33 cellular contexts compared by ENCODE assay signal in the genomic region with DNA sequence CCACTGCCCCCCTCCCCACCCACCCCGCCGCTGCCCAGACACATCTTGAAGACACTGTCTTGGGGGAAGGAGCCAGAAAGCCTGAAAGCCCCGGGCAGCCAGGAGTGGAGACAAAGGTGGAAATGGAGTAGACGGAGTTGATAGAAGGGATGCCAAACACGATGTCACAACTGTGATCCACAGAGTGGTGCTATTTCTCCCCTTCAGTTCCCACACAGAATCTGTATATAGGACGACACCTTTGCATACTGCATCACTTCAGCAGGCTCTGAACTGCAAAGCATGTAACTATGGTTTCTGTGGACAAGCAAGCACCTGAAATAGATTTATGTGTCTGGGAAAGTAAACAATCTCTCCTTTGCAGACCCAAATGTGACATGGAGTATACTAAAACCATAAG. TPM values are rescaled to one million over a fixed set of nuclear protein-coding genes. Genes with fewer than 3 reads are reported as not detected.
"Had no signal": no experiment of that assay in that cellular context is flagged by ENCODE, and none has a peak within 500 bp of the region (broad histone marks: within the 10 kb centered on the region; RNA-seq: fewer than 3 reads in every experiment).

No MANE protein-coding gene starts in this region.

- H3K9me3 Mint-ChIP-seq: activated CD4-positive, alpha-beta memory T cell treated with anti-CD3 and anti-CD28 coated beads, Interleukin-2, amount 10 ng/mL, durations not matched to agents 7 days and 5 days had no signal

- DNase-seq: activated CD4-positive, alpha-beta memory T cell treated with anti-CD3 and anti-CD28 coated beads, Interleukin-2, amount 10 ng/mL, durations not matched to agents 7 days and 5 days; activated CD4-positive, alpha-beta T cell treated with anti-CD3 and anti-CD28 coated beads for 1 hour; activated CD4-positive, alpha-beta T cell treated with anti-CD3 and anti-CD28 coated beads for 48 hours; activated CD4-positive, CD25-positive, alpha-beta regulatory T cell; activated CD8-positive, alpha-beta memory T cell treated with anti-CD3 and anti-CD28 coated beads for 24 hours; activated CD8-positive, alpha-beta memory T cell treated with anti-CD3 and anti-CD28 coated beads, Interleukin-2, amount 10 ng/mL, durations not matched to agents 7 days and 5 days; activated CD8-positive, alpha-beta memory T cell treated with anti-CD3 and anti-CD28 coated beads, Interleukin-2, amount 50 U/mL, for 48 hours; activated effector memory CD4-positive, alpha-beta T cell treated with Interleukin-2 at 50 U/mL for 16 hours; activated naive CD4-positive, alpha-beta T cell; activated naive CD4-positive, alpha-beta T cell treated with anti-CD3 and anti-CD28 coated beads, Interleukin-2, amount 50 U/mL, for 16 hours; activated naive CD8-positive, alpha-beta T cell treated with anti-CD3 and anti-CD28 coated beads for 36 hours; activated T-cell treated with anti-CD3 and anti-CD28 coated beads, Interleukin-2, amount 50 U/mL, for 48 hours; amniotic stem cell; aorta; brain microvascular endothelial cell; NCI-H1105; NCI-H1417 treated with DMSO at 0.1 percent for 48 hours; NCI-H1694; NCI-H1930; NCI-H2081 treated with DMSO at 0.1 percent for 48 hours; NCI-H226; NCI-H446 treated with DMSO at 0.1 percent for 48 hours; NCI-H524; NCI-H69; NCI-H82; NK-92 treated with Interleukin-12 subunit alpha and Interleukin-12 subunit beta, amount 100 ng/mL, for 24 hours; PC-9; Right ventricle myocardium superior; SW 1271; T-helper 1 cell; T-helper 2 cell; T-helper 9 cell had no signal

- H3K27me3 Mint-ChIP-seq: activated naive CD8-positive, alpha-beta T cell treated with anti-CD3 and anti-CD28 coated beads for 36 hours had no signal

- ATAC-seq: activated CD8-positive, alpha-beta memory T cell treated with anti-CD3 and anti-CD28 coated beads, Interleukin-2, amount 10 ng/mL, durations not matched to agents 7 days and 5 days had no signal

- H3K4me3 Mint-ChIP-seq: activated CD4-positive, alpha-beta memory T cell treated with anti-CD3 and anti-CD28 coated beads, Interleukin-2, amount 10 ng/mL, durations not matched to agents 7 days and 5 days; activated CD8-positive, alpha-beta memory T cell treated with anti-CD3 and anti-CD28 coated beads, Interleukin-2, amount 10 ng/mL, durations not matched to agents 7 days and 5 days; activated naive CD8-positive, alpha-beta T cell treated with anti-CD3 and anti-CD28 coated beads for 36 hours; central memory CD8-positive, alpha-beta T cell had no signal

- H3K27ac Mint-ChIP-seq: activated CD4-positive, alpha-beta memory T cell treated with anti-CD3 and anti-CD28 coated beads, Interleukin-2, amount 10 ng/mL, durations not matched to agents 7 days and 5 days; activated CD8-positive, alpha-beta memory T cell treated with anti-CD3 and anti-CD28 coated beads, Interleukin-2, amount 10 ng/mL, durations not matched to agents 7 days and 5 days; activated naive CD8-positive, alpha-beta T cell treated with anti-CD3 and anti-CD28 coated beads for 36 hours had no signal

- H3K36me3 Mint-ChIP-seq: activated CD8-positive, alpha-beta memory T cell treated with anti-CD3 and anti-CD28 coated beads, Interleukin-2, amount 10 ng/mL, durations not matched to agents 7 days and 5 days; activated naive CD8-positive, alpha-beta T cell treated with anti-CD3 and anti-CD28 coated beads for 36 hours had no signal

- H3K4me1 Mint-ChIP-seq: activated CD4-positive, alpha-beta memory T cell treated with anti-CD3 and anti-CD28 coated beads, Interleukin-2, amount 10 ng/mL, durations not matched to agents 7 days and 5 days; activated CD8-positive, alpha-beta memory T cell treated with anti-CD3 and anti-CD28 coated beads, Interleukin-2, amount 10 ng/mL, durations not matched to agents 7 days and 5 days; activated naive CD8-positive, alpha-beta T cell treated with anti-CD3 and anti-CD28 coated beads for 36 hours; central memory CD8-positive, alpha-beta T cell had no signal

RNA-seq across cellular contexts. Expression of a gene that starts 56.4 kb away (rescaled TPM):
- total RNA-seq: activated CD4-positive, alpha-beta memory T cell treated with anti-CD3 and anti-CD28 coated beads, Interleukin-2, amount 10 ng/mL, durations not matched to agents 7 days and 5 days; activated CD8-positive, alpha-beta memory T cell treated with anti-CD3 and anti-CD28 coated beads, Interleukin-2, amount 10 ng/mL, durations not matched to agents 7 days and 5 days; activated naive CD8-positive, alpha-beta T cell treated with anti-CD3 and anti-CD28 coated beads for 36 hours; PC-9 had no signal
